ENCODE assay signal across 27 cellular contexts in genomic region chrX:127317159-127317558, GRCh38.
"Had no signal": no experiment of that assay in that cellular context is flagged by ENCODE, and none has a peak within 500 bp of the region (broad histone marks: within the 10 kb centered on the region; RNA-seq: fewer than 3 reads in every experiment).

No MANE protein-coding gene starts in this region.

- DNase-seq: activated CD4-positive, alpha-beta T cell treated with anti-CD3 and anti-CD28 coated beads, Interleukin-2, amount 10 ng/mL, durations not matched to agents 24 days and 14 days; activated CD4-positive, alpha-beta T cell treated with anti-CD3 and anti-CD28 coated beads, Interleukin-2, amount 50 U/mL, for 4 hours; activated CD4-positive, CD25-positive, alpha-beta regulatory T cell; activated CD8-positive, alpha-beta T cell treated with anti-CD3 and anti-CD28 coated beads for 36 hours; activated effector memory CD4-positive, alpha-beta T cell treated with anti-CD3 and anti-CD28 coated beads, Interleukin-2, amount 50 U/mL, for 16 hours; activated naive CD4-positive, alpha-beta T cell; activated naive CD4-positive, alpha-beta T cell treated with anti-CD3 and anti-CD28 coated beads, Interleukin-2, amount 50 U/mL, for 16 hours; activated naive CD8-positive, alpha-beta T cell treated with anti-CD3 and anti-CD28 coated beads, Interleukin-2, amount 10 ng/mL, durations not matched to agents 7 days and 5 days; activated T-cell treated with anti-CD3 and anti-CD28 coated beads, Interleukin-2, amount 50 U/mL, for 1 hour; activated T-cell treated with anti-CD3 and anti-CD28 coated beads, Interleukin-2, amount 50 U/mL, for 72 hours; amygdala; Karpas-422; MG63; MV-4-11; NCI-H1092; NCI-H1436 treated with DMSO at 0.1 percent for 48 hours; NCI-H1694 treated with DMSO at 0.1 percent for 48 hours; NCI-H2029; NCI-H345; NCI-H524 treated with DMSO at 0.1 percent for 48 hours; SHP77 treated with DMSO at 0.1 percent for 48 hours; SW 1271; T1000; WERI-Rb-1 had no signal

- H3K9me3 ChIP-seq: ascending aorta, MG63 had no signal

- ATAC-seq: activated CD8-positive, alpha-beta T cell treated with anti-CD3 and anti-CD28 coated beads for 36 hours; activated T-cell treated with anti-CD3 and anti-CD28 coated beads, Interleukin-2, amount 50 U/mL, for 72 hours; activated T-helper 17 cell treated with anti-CD3 and anti-CD28 coated beads, Interleukin-2, amount 50 U/mL, for 72 hours had no signal

- H3K36me3 ChIP-seq: ascending aorta, MG63, WERI-Rb-1 had no signal

- H3K27ac ChIP-seq: ascending aorta, coronary artery, WERI-Rb-1 had no signal

- H3K4me3 ChIP-seq: ascending aorta, coronary artery, MG63 had no signal

- H3K27me3 ChIP-seq: ascending aorta, MG63 had no signal

- H3K4me1 ChIP-seq: ascending aorta had no signal
